Comparison of ENCODE assay signal across 1 cellular context in the genomic region with DNA sequence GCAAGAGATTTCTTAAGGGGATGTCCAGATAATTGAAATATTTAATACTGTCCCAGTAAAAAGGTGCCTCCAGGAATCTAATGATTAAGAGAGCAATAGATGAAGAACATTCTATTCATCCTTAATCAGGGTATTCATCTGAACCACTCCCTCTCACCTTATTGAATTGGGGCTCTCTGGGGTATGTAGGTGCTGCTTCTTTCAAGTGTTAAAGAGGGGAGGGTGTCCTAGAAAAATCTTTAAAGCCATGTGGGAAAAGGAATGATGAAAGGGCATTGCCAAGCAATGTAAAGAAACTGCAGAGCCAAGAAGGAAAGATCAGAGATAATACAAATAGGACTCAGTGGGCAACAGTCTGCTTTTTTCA.
TF ChIP-seq lines count a peak whose summit lies in the region.

No MANE protein-coding gene starts in this region.

TF ChIP-seq in IMR-90, 13 proteins besides CTCF, POLR2A, EP300 and RAD21:
- TF ChIP-seq SMC3 (IDR thresholded peaks at IDR 0.05; ENCODE audit: low read depth, low read length) (no peak), RFX5 (IDR thresholded peaks at IDR 0.05; ENCODE audit: low read depth, low read length) (no peak), MXI1 (IDR thresholded peaks at IDR 0.05; ENCODE audit: borderline replicate concordance, low read depth, low read length) (no peak), FOS (IDR thresholded peaks at IDR 0.05; ENCODE audit: low read depth, low read length) (no peak), NFE2L2 (IDR thresholded peaks at IDR 0.05; ENCODE audit: low read depth, low read length) (no peak), BHLHE40 (IDR thresholded peaks at IDR 0.05; ENCODE audit: low read depth, low read length) (no peak), RCOR1 (IDR thresholded peaks at IDR 0.05; ENCODE audit: insufficient replicate concordance, low read length) (no peak), MAZ (IDR thresholded peaks at IDR 0.05; ENCODE audit: borderline replicate concordance, low read depth, low read length) (no peak), CHD1 (IDR thresholded peaks at IDR 0.05; ENCODE audit: low read depth, low read length) (no peak), MAFK (IDR thresholded peaks at IDR 0.05; ENCODE audit: low read depth, low read length) (no peak), CEBPB (IDR thresholded peaks at IDR 0.05; ENCODE audit: low read depth, low read length) (no peak)
- TF ChIP-seq, protein P1, sequence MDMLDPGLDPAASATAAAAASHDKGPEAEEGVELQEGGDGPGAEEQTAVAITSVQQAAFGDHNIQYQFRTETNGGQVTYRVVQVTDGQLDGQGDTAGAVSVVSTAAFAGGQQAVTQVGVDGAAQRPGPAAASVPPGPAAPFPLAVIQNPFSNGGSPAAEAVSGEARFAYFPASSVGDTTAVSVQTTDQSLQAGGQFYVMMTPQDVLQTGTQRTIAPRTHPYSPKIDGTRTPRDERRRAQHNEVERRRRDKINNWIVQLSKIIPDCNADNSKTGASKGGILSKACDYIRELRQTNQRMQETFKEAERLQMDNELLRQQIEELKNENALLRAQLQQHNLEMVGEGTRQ (IDR thresholded peaks at IDR 0.05; ENCODE audit: low read depth, low read length): no peak
- TF ChIP-seq, protein P2, sequence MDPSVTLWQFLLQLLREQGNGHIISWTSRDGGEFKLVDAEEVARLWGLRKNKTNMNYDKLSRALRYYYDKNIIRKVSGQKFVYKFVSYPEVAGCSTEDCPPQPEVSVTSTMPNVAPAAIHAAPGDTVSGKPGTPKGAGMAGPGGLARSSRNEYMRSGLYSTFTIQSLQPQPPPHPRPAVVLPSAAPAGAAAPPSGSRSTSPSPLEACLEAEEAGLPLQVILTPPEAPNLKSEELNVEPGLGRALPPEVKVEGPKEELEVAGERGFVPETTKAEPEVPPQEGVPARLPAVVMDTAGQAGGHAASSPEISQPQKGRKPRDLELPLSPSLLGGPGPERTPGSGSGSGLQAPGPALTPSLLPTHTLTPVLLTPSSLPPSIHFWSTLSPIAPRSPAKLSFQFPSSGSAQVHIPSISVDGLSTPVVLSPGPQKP (IDR thresholded peaks at IDR 0.05; ENCODE audit: borderline replicate concordance, low read depth, low read length): no peak
TF ChIP-seq in IMR-90: peak in this region for 0.
